ENCODE assay signal across 27 cellular contexts in the genomic region with DNA sequence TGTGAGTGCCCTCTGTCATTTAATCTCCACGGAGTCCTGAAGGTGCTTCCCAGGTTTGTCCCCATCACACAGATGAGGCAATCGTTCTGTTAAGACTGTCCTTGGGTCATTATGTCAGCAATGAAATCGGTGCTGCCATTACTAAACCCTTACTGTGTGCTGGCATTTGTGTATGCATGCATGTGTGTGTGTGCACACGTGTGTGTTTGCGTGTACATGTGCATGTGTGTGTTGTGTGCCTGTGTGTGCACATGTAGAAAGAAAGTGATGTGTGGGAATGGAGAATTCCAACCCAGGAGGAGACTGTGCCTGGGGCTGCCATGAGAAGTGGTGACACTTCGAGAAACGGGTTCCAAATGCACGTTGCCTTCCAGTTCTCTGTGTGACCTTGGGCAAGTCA.
"Had no signal": no experiment of that assay in that cellular context is flagged by ENCODE, and none has a peak within 500 bp of the region (broad histone marks: within the 10 kb centered on the region; RNA-seq: fewer than 3 reads in every experiment).

No MANE protein-coding gene starts in this region.

- H3K36me3 ChIP-seq: neural progenitor cell, ovary, spleen, suprapubic skin, tibial artery, transverse colon, upper lobe of right lung, uterus had no signal

- H3K9me3 ChIP-seq: ovary, suprapubic skin, testis, tibial artery, transverse colon, upper lobe of right lung, uterus had no signal

- H3K27me3 ChIP-seq: neural progenitor cell, ovary, spleen, suprapubic skin, testis, transverse colon, upper lobe of right lung, uterus had no signal

- H3K4me2 ChIP-seq: neural progenitor cell, smooth muscle cell had no signal

- DNase-seq: natural killer cell; occipital lobe; ovary; psoas muscle; right cardiac atrium; spleen; stimulated activated CD4-positive, alpha-beta T cell treated with anti-CD3 and anti-CD28 coated beads, Interleukin-12 subunit alpha, Interleukin-12 subunit beta, amount 100 ng/mL, for 4 hours; stimulated activated CD4-positive, alpha-beta T cell treated with anti-CD3 and anti-CD28 coated beads, Interleukin-1b, Interleukin-23, amount 100 ng/mL, for 48 hours; stimulated activated CD4-positive, alpha-beta T cell treated with anti-CD3 and anti-CD28 coated beads, Interleukin-4, amount 100 ng/mL, for 1 hour; stimulated activated CD4-positive, alpha-beta T cell treated with anti-CD3 and anti-CD28 coated beads, Interleukin-4, amount 100 ng/mL, for 4 hours; stimulated activated CD8-positive, alpha-beta memory T cell treated with anti-CD3 and anti-CD28 coated beads, Interleukin-4, amount 100 ng/mL, for 48 hours; stimulated activated naive CD4-positive, alpha-beta T cell; stimulated activated naive CD8-positive, alpha-beta T cell treated with anti-CD3 and anti-CD28 coated beads, Interleukin-15, amount 100 ng/mL, for 72 hours; stimulated activated naive CD8-positive, alpha-beta T cell treated with anti-CD3 and anti-CD28 coated beads, Interleukin-15, Interleukin-2, amounts not matched to agents 100 U/mL and 50 U/mL, for 24 hours; substantia nigra; testis; tibial artery; transverse colon; upper lobe of right lung; uterus had no signal

- H3K27ac ChIP-seq: neural progenitor cell, ovary, parathyroid adenoma, psoas muscle, skin epidermis, spleen, suprapubic skin, testis, tibial artery, transverse colon, upper lobe of right lung, uterus had no signal

- H3K4me1 ChIP-seq: neural progenitor cell, parathyroid adenoma, testis, transverse colon, upper lobe of right lung, uterus had no signal

- H2AFZ ChIP-seq: neural progenitor cell, parathyroid adenoma had no signal

- H3K9ac ChIP-seq: neural progenitor cell, parathyroid adenoma had no signal

- H3K4me3 ChIP-seq: neural progenitor cell, ovary, psoas muscle, skin epidermis, smooth muscle cell, spleen, suprapubic skin, testis, tibial artery, transverse colon, upper lobe of right lung, uterus had no signal

- H3K79me2 ChIP-seq: parathyroid adenoma had no signal

- ATAC-seq: natural killer cell; psoas muscle; right cardiac atrium; sciatic nerve; stimulated activated memory B cell treated with anti-CD40 and anti-IgM and Interleukin-4, amounts not matched to agents 10 μg/mL and 1 μg/mL and 100 μg/mL, for 72 hours; stimulated activated naive CD8-positive, alpha-beta T cell treated with anti-CD3 and anti-CD28 coated beads, Interleukin-15, amount 100 ng/mL, for 72 hours; stimulated activated naive CD8-positive, alpha-beta T cell treated with anti-CD3 and anti-CD28 coated beads, Interleukin-15, Interleukin-2, amounts not matched to agents 100 U/mL and 50 U/mL, for 24 hours; upper lobe of right lung had no signal
